ENCODE assay signal across 7 cellular contexts in the genomic region with DNA sequence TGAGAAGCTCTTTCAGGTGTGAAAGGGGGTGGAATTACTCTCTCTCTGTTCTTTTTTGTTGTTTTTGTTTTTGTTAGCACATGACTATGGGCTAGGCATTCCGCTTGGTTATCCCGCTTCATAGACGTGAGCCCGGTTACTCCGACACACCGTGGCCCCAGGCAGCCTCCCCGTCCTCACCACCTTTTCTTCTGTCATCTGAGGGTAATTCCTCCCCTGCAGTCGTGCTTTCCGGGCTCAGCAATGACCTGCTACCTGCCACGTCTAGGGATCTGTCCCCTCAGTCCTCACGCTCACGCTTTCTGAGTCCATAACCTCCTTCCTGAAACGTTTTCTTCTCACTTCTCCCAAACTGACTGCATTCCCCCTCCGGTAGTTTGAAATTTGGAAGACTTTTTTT. TPM values are rescaled to one million over a fixed set of nuclear protein-coding genes. Genes with fewer than 3 reads are reported as not detected.
DNase-seq lines count a peak whose midpoint lies in the region; ATAC-seq and TF ChIP-seq lines count a peak whose summit lies in the region.

No MANE protein-coding gene starts in this region.

- H3K9me2 ChIP-seq in Loucy (replicated peaks; ENCODE audit: low read depth, low read length) = no peaks in the 10 kb centered on the region

- H3K9ac ChIP-seq in Loucy (ENCODE audit: low read depth, low read length, poor library complexity, severe bottlenecking) (peak overlapping the region; percentile 13), subcutaneous abdominal adipose tissue (ENCODE audit: low read length in 5 of 5) (peak overlapping the region in 3 of 5 donors; percentile 64 to 66 (median 66))

- peak overlapping the region; percentile 8 for H3K27ac ChIP-seq in subcutaneous abdominal adipose tissue (ENCODE audit: low read depth, low read length)

- H3K4me1 ChIP-seq in Loucy (ENCODE audit: insufficient read depth, low read length, poor library complexity, severe bottlenecking) (peaks cover 38% of the 10 kb centered on the region), subcutaneous abdominal adipose tissue (ENCODE audit: control insufficient read depth in 5 of 5, insufficient read depth in 5 of 5, low read length in 5 of 5) (peaks cover 0 to 44% (median 32%) of the 10 kb centered on the region in 5 donors)

- H2AFZ ChIP-seq in Loucy (ENCODE audit: low read length) = peak overlapping the region; percentile 73

- H3F3A ChIP-seq in Loucy (ENCODE audit: low read depth) = no peaks in the 10 kb centered on the region

- H3K9me3 ChIP-seq in Loucy (ENCODE audit: insufficient read depth, low read depth, low read length) (no peaks in the 10 kb centered on the region), subcutaneous abdominal adipose tissue (ENCODE audit: control insufficient read depth in 5 of 5, low read length in 5 of 5) (no peaks in the 10 kb centered on the region)

- ATAC-seq in HG03039 (IDR thresholded peaks at IDR 0.05; ENCODE audit: unreplicated experiment) (no peak), sciatic nerve (no peak), HG03439 (IDR thresholded peaks at IDR 0.05; ENCODE audit: unreplicated experiment) (no peak)

- peak overlapping the region; percentile 71 for H3K4me3 ChIP-seq in Loucy (ENCODE audit: low read length, poor library complexity, severe bottlenecking)
- H3K4me3 ChIP-seq in kidney epithelial cell (ENCODE audit: low read depth, low read length) = peak overlapping the region; percentile 91
- peak overlapping the region; percentile 63 to 85 (median 69) for H3K4me3 ChIP-seq in subcutaneous abdominal adipose tissue (ENCODE audit: low read depth in 1 of 5, low read length in 5 of 5)

- DNase-seq in activated naive CD4-positive, alpha-beta T cell treated with anti-CD3 and anti-CD28 coated beads, Interleukin-2, amount 50 U/mL, for 16 hours = peak; percentile 16
- no peak for DNase-seq in kidney epithelial cell (ENCODE audit: low read depth)
- no peak for DNase-seq in sciatic nerve (ENCODE audit: low spot score)

- TF ChIP-seq CTCF in Loucy (conservative IDR thresholded peaks at IDR 0.05; ENCODE audit: low read length) (no peak), kidney epithelial cell (IDR thresholded peaks at IDR 0.05; ENCODE audit: insufficient read depth, low read length, poor library complexity, severe bottlenecking) (no peak)

- H3K27me3 ChIP-seq in Loucy (ENCODE audit: insufficient read depth, low read length, poor library complexity, severe bottlenecking) (no peaks in the 10 kb centered on the region), kidney epithelial cell (ENCODE audit: control insufficient read depth, insufficient read depth, low read length) (no peaks in the 10 kb centered on the region), subcutaneous abdominal adipose tissue (ENCODE audit: control insufficient read depth in 5 of 5, insufficient read depth in 4 of 5, low read length in 5 of 5) (no peaks in the 10 kb centered on the region)

- H3K79me2 ChIP-seq in Loucy (ENCODE audit: insufficient read depth, low read length) = peaks cover 31% of the 10 kb centered on the region

- H4K20me1 ChIP-seq in Loucy (ENCODE audit: insufficient read depth, low read length, poor library complexity, severe bottlenecking) = peaks cover 26% of the 10 kb centered on the region

- H3K4me2 ChIP-seq in Loucy (ENCODE audit: low read depth, low read length, poor library complexity, severe bottlenecking) = peak overlapping the region; percentile 72

- H3K36me3 ChIP-seq in Loucy (ENCODE audit: insufficient read depth, low read length) (no peaks in the 10 kb centered on the region), kidney epithelial cell (ENCODE audit: control insufficient read depth, insufficient read depth, low read length) (no peaks in the 10 kb centered on the region), subcutaneous abdominal adipose tissue (ENCODE audit: control insufficient read depth in 5 of 5, insufficient read depth in 5 of 5, low read length in 5 of 5) (peaks cover 0 to 4% (median 0%) of the 10 kb centered on the region in 5 donors)

- intact Hi-C loops in sciatic nerve (cut with DNase I) = no loop called here

RNA-seq across cellular contexts. Expression of gene REST, which starts 0.7 kb away (rescaled TPM):
- total RNA-seq in kidney epithelial cell (40.7 and 46.0 TPM in 2 replicates), sciatic nerve (41.7 TPM)
